In the genomic region with DNA sequence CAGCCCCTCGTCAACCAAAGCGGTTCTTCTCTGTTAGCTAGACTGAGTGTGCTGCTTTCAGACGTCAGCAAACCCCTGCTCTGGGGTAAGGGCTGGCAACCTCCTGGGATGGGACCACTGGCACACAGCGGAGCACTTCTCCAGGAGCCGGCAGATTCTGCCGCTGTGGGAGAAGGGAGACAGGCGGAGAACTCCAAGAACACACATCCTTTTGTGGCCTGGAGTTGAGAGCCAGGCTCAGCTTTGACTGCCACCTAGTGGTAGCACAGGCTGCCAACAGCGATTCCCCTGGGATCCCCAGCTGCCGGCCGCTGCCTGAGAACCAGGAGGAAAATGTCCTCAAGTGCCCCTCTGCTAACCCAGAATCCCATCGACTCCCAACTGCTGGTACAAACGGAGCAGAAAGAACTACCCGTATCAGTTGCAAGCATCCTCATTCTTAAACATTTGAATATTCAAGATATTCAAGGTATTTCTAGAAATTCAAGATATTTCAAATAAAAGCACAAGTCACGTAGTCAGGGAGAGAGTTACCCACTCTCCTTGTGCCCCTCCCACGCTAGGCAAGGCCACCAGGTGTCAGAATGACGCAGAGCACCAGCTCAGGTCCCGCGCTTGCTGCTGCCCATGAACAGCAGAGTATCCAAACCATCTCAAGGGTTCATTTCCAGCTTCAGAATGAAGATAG, we compare ENCODE assay signal across 8 cellular contexts. TPM values are rescaled to one million over a fixed set of nuclear protein-coding genes. Genes with fewer than 3 reads are reported as not detected.
A peak's percentile ranks its signal among the peaks of the same experiment; 100 is the strongest.
DNase-seq lines count a peak whose midpoint lies in the region; ATAC-seq, FAIRE-seq and TF ChIP-seq lines count a peak whose summit lies in the region.

No MANE protein-coding gene starts in this region.

- intact Hi-C loops in activated naive CD4-positive, alpha-beta T cell treated with anti-CD3 and anti-CD28 coated beads for 36 hours (cut with micrococcal nuclease) = loop anchor here (1.0 kb wide), 1 partner anchor 569 kb away; no protein-coding TSS in a partner anchor
- intact Hi-C loops in pancreas (cut with DNase I) = no loop called here

- no peak overlapping the region for H3K4me3 Mint-ChIP-seq in activated naive CD4-positive, alpha-beta T cell treated with anti-CD3 and anti-CD28 coated beads for 36 hours

- H3K9me2 ChIP-seq in DOHH2 (replicated peaks; ENCODE audit: control insufficient read depth, low read length) (no peaks in the 10 kb centered on the region), MM.1S (replicated peaks; ENCODE audit: insufficient read depth, low read length) (no peaks in the 10 kb centered on the region)

- WGBS in pancreas, 2 donors = 32 to 36% methylated on average over 18 of the region's 18 CpGs

- H3K4me1 ChIP-seq in DOHH2 (ENCODE audit: control insufficient read depth, low read length) = peaks cover 12% of the 10 kb centered on the region
- 0 out of 2 replicates have a peak, but pooled peaks cover 4% of the 10 kb centered on the region for H3K4me1 ChIP-seq in MM.1S (ENCODE audit: low read length)
- peaks cover 3% of the 10 kb centered on the region; the same call in 1 of the 2 replicates for H3K4me1 ChIP-seq in SJCRH30
- H3K4me1 ChIP-seq in pancreas = peaks cover 0 to 11% (median 4%) of the 10 kb centered on the region in 3 donors

- H2AFZ ChIP-seq in MM.1S (ENCODE audit: low read length) = no peak overlapping the region

- H3K4me2 ChIP-seq in DOHH2 (ENCODE audit: low read length) = no peak overlapping the region
- H3K4me2 ChIP-seq in MM.1S (ENCODE audit: low read depth, low read length) = no peak overlapping the region

- peaks cover 22% of the 10 kb centered on the region for H3K4me1 Mint-ChIP-seq in activated naive CD4-positive, alpha-beta T cell treated with anti-CD3 and anti-CD28 coated beads for 36 hours (ENCODE audit: low read depth)

- H3K27me3 ChIP-seq in DOHH2 (ENCODE audit: control insufficient read depth, low read length) (no peaks in the 10 kb centered on the region), MM.1S (replicated peaks; ENCODE audit: insufficient read depth, low read length) (no peaks in the 10 kb centered on the region), SJCRH30 (no peaks in the 10 kb centered on the region), pancreas (no peaks in the 10 kb centered on the region)

- H3K27ac Mint-ChIP-seq in activated naive CD4-positive, alpha-beta T cell treated with anti-CD3 and anti-CD28 coated beads for 36 hours = no peak overlapping the region

- H3K9ac ChIP-seq in MM.1S (ENCODE audit: low read length) = no peak overlapping the region

- peak; percentile 48 to 77 (median 72) for ATAC-seq in pancreas
- no peak for ATAC-seq in HG02981 (IDR thresholded peaks at IDR 0.05; ENCODE audit: unreplicated experiment)

- H3K9me3 Mint-ChIP-seq in activated naive CD4-positive, alpha-beta T cell treated with anti-CD3 and anti-CD28 coated beads for 36 hours = no peaks in the 10 kb centered on the region

- no peaks in the 10 kb centered on the region for H3K9me3 ChIP-seq in DOHH2 (ENCODE audit: control insufficient read depth, insufficient read depth, low read length)
- no peaks in the 10 kb centered on the region for H3K9me3 ChIP-seq in MM.1S (replicated peaks; ENCODE audit: insufficient read depth, low read length)
- H3K9me3 ChIP-seq in SJCRH30 (replicated peaks) = no peaks in the 10 kb centered on the region
- no peaks in the 10 kb centered on the region for H3K9me3 ChIP-seq in pancreas

- 0 out of 2 replicates have a peak, but pooled peaks cover 3% of the 10 kb centered on the region for H3F3A ChIP-seq in DOHH2 (ENCODE audit: control insufficient read depth, insufficient read depth)
- H3F3A ChIP-seq in MM.1S (ENCODE audit: insufficient read depth, low read length) = no peaks in the 10 kb centered on the region; the same call in 1 of the 2 replicates

- no peak overlapping the region for H3K4me3 ChIP-seq in DOHH2 (ENCODE audit: low read length)
- no peak overlapping the region for H3K4me3 ChIP-seq in MM.1S (ENCODE audit: low read length)
- H3K4me3 ChIP-seq in SJCRH30 = no peak overlapping the region
- no peak overlapping the region for H3K4me3 ChIP-seq in pancreas

- H3K27ac ChIP-seq in DOHH2 (ENCODE audit: low read depth, low read length) (no peak overlapping the region), MM.1S (ENCODE audit: low read length) (no peak overlapping the region), SJCRH30 (no peak overlapping the region), pancreas (no peak overlapping the region)

- H3K36me3 ChIP-seq in DOHH2 (ENCODE audit: control insufficient read depth, low read length) (peaks cover 55% of the 10 kb centered on the region), MM.1S (replicated peaks; ENCODE audit: insufficient read depth, low read length) (no peaks in the 10 kb centered on the region), SJCRH30 (peaks cover 11% of the 10 kb centered on the region; the same call in 1 of the 2 replicates), pancreas (peaks cover 0 to 15% (median 0%) of the 10 kb centered on the region in 3 donors)

- H3K27me3 Mint-ChIP-seq in activated naive CD4-positive, alpha-beta T cell treated with anti-CD3 and anti-CD28 coated beads for 36 hours (ENCODE audit: low read depth) = no peaks in the 10 kb centered on the region

- peaks cover 17% of the 10 kb centered on the region for H3K36me3 Mint-ChIP-seq in activated naive CD4-positive, alpha-beta T cell treated with anti-CD3 and anti-CD28 coated beads for 36 hours (ENCODE audit: low read depth)

- TF ChIP-seq CTCF in DOHH2 (IDR thresholded peaks at IDR 0.05; ENCODE audit: low read depth, low read length, poor library complexity, severe bottlenecking) = peak; percentile 91
- TF ChIP-seq CTCF in MM.1S (IDR thresholded peaks at IDR 0.05; ENCODE audit: low read length) = peak; percentile 85
- TF ChIP-seq CTCF in pancreas (IDR thresholded peaks at IDR 0.05) = peak; percentile 84 to 97 (median 94)

- peaks cover 30% of the 10 kb centered on the region for H3K79me2 ChIP-seq in DOHH2 (ENCODE audit: control insufficient read depth, low read length)
- peaks cover 30% of the 10 kb centered on the region for H3K79me2 ChIP-seq in MM.1S (ENCODE audit: low read length)

- CTCF ChIA-PET in activated naive CD4-positive, alpha-beta T cell treated with anti-CD3 and anti-CD28 coated beads for 36 hours (lab: Charles Lee) = interaction anchor here (1.1 to 2.8 kb wide), 7 partner anchors 8 to 703 kb away, joined by 3 to 8 read pairs (median 4); no protein-coding TSS in a partner anchor

- peaks cover 11% of the 10 kb centered on the region for H4K20me1 ChIP-seq in DOHH2 (ENCODE audit: control insufficient read depth, insufficient read depth, low read depth, low read length)
- H4K20me1 ChIP-seq in MM.1S (ENCODE audit: insufficient read depth, low read length) = no peaks in the 10 kb centered on the region

- DNase-seq in MM.1S = peak; percentile 40
- peak; percentile 79 to 91 for DNase-seq in SJCRH30
- DNase-seq in activated naive CD4-positive, alpha-beta T cell treated with anti-CD3 and anti-CD28 coated beads for 36 hours = peak; percentile 68
- peak; percentile 86 for DNase-seq in globus pallidus (ENCODE audit: low spot score)
- DNase-seq in pancreas = peak; percentile 58 to 89 (median 83)
- DNase-seq in urothelium cell line (ENCODE audit: low spot score) = peak; percentile 89

- no peak for FAIRE-seq in pancreas (lab: Jason Lieb, UNC)
- no peak for FAIRE-seq in urothelium cell line (lab: Jason Lieb, UNC)

RNA-seq across cellular contexts. Expression of a gene that starts 4.9 kb away (rescaled TPM):
- 19.4 and 22.3 TPM in 2 replicates for total RNA-seq in SJCRH30 (2014; rRNA removed; shearing (Covaris generic))
- 10 to 100 TPM; 14.8 to 14.9 TPM for total RNA-seq in activated naive CD4-positive, alpha-beta T cell treated with anti-CD3 and anti-CD28 coated beads for 36 hours
- 10 to 100 TPM in 4 of 6 donors, 1 to 10 TPM in 2; 7.7 to 13.3 (median 12.1) TPM for total RNA-seq in pancreas
- 10 to 100 TPM; 24.2 to 27.8 TPM for polyA plus RNA-seq in pancreas

RNA-seq across cellular contexts. Expression of a gene that starts 29.3 kb away (rescaled TPM):
- total RNA-seq in SJCRH30 (2014; rRNA removed; shearing (Covaris generic)) = 80.3 and 81.9 TPM in 2 replicates
- under 1 TPM; 0.22 to 0.74 TPM for total RNA-seq in activated naive CD4-positive, alpha-beta T cell treated with anti-CD3 and anti-CD28 coated beads for 36 hours
- 100 to 1,000 TPM in 2 of 6 donors, 10 to 100 TPM in 4; 65.6 to 126 (median 95.3) TPM for total RNA-seq in pancreas
- polyA plus RNA-seq in pancreas = 10 to 100 TPM; 24.6 to 32.7 TPM

RNA-seq across cellular contexts. Expression of a gene that starts 33.5 kb away (rescaled TPM):
- total RNA-seq in SJCRH30 (2014; rRNA removed; shearing (Covaris generic)) = not detected in 2 replicates
- total RNA-seq in activated naive CD4-positive, alpha-beta T cell treated with anti-CD3 and anti-CD28 coated beads for 36 hours = under 1 TPM in 1 of 2 experiments, not detected in 1; 0.10 TPM
- total RNA-seq in pancreas = under 1 TPM in 4 of 6 donors, not detected in 2; 0.06 to 0.28 (median 0.13) TPM
- polyA plus RNA-seq in pancreas = under 1 TPM in 1 of 2 donors, not detected in 1; 0.07 TPM

Comparison
In these comparisons a context has a peak if more than half of its experiments do, and no peak if none do; other contexts are left out.
1. RNA of a gene that starts 29.3 kb away (total RNA-seq): 65.6 to 126 TPM in pancreas and 80.3 to 81.9 TPM in SJCRH30; 0.22 to 0.74 TPM in activated naive CD4-positive, alpha-beta T cell treated with anti-CD3 and anti-CD28 coated beads for 36 hours; every median in the first group is over 10 times any median in the second.
2. Peak in every context shown above with its lines, with median percentiles within 50 percentile points of each other: CTCF ChIP-seq and DNase-seq.